Comparison of ENCODE assay signal across 16 cellular contexts in genomic region chr11:86589856-86590589, GRCh38.
DNase-seq lines count a peak whose midpoint lies in the region; ATAC-seq and TF ChIP-seq lines count a peak whose summit lies in the region.
"Had no signal": no experiment of that assay in that cellular context is flagged by ENCODE, and none has a peak within 500 bp of the region (broad histone marks: within the 10 kb centered on the region; RNA-seq: fewer than 3 reads in every experiment).

No MANE protein-coding gene starts in this region.

- TF ChIP-seq EP300 in esophagus muscularis mucosa (IDR thresholded peaks at IDR 0.05): no peak

- peak overlapping the region; percentile 13 for H3K27ac Mint-ChIP-seq in activated naive CD8-positive, alpha-beta T cell
- H3K27ac Mint-ChIP-seq in activated naive CD8-positive, alpha-beta T cell treated with anti-CD3 and anti-CD28 coated beads for 36 hours: no peak overlapping the region
- no peak overlapping the region for H3K27ac Mint-ChIP-seq in nephron progenitor cell

- no peak overlapping the region for H3K4me3 Mint-ChIP-seq in activated naive CD8-positive, alpha-beta T cell
- H3K4me3 Mint-ChIP-seq in activated naive CD8-positive, alpha-beta T cell treated with anti-CD3 and anti-CD28 coated beads for 36 hours: no peak overlapping the region
- no peak overlapping the region for H3K4me3 Mint-ChIP-seq in nephron progenitor cell

- H3K9me3 ChIP-seq in esophagus muscularis mucosa: no peaks in the 10 kb centered on the region
- no peaks in the 10 kb centered on the region for H3K9me3 ChIP-seq in gastrocnemius medialis
- H3K9me3 ChIP-seq in left ventricle myocardium inferior (replicated peaks): no peaks in the 10 kb centered on the region
- H3K9me3 ChIP-seq: Peyer's patch had no signal

- intact Hi-C loops in esophagus muscularis mucosa (cut with DNase I): no loop called here
- intact Hi-C loops in gastrocnemius medialis (cut with DNase I; ENCODE audit: low total_unique reads): no loop called here
- intact Hi-C loops in left ventricle myocardium inferior (cut with micrococcal nuclease): loop anchor here (10.0 kb wide), 1 partner anchor 115 kb away; no protein-coding TSS in a partner anchor

- in situ Hi-C loops in gastrocnemius medialis (cut with MboI; ENCODE audit: low sequenced_read_pairs in 4 of 4): no loop called here

- H3K36me3 ChIP-seq in esophagus muscularis mucosa (no peaks in the 10 kb centered on the region), gastrocnemius medialis (no peaks in the 10 kb centered on the region), left ventricle myocardium inferior (no peaks in the 10 kb centered on the region)
- H3K36me3 ChIP-seq: MG63, Peyer's patch had no signal

- no peak for DNase-seq in activated naive CD8-positive, alpha-beta T cell treated with anti-CD3 and anti-CD28 coated beads for 36 hours
- DNase-seq in OCI-M1 (lab: John Stamatoyannopoulos, UW) (peak; percentile 67), esophagus muscularis mucosa (ENCODE audit: extremely low spot score) (peak; percentile 81), gastrocnemius medialis (no peak), nephron progenitor cell (no peak), left ventricle myocardium inferior (no peak)
- DNase-seq: DMS 273 treated with DMSO at 0.1 percent for 48 hours, MG63, NCI-H1105, NCI-H1694 treated with DMSO at 0.1 percent for 48 hours, NCI-H345, NCI-H774, Peyer's patch, SHP77 had no signal

- H3K27ac ChIP-seq in esophagus muscularis mucosa (replicated peaks in 1 of 4): peak overlapping the region in 1 of 4 donors; percentile 20
- peak overlapping the region in 3 of 4 donors; percentile 36 to 72 (median 53) for H3K27ac ChIP-seq in gastrocnemius medialis
- H3K27ac ChIP-seq in left ventricle myocardium inferior (replicated peaks): no peak overlapping the region
- H3K27ac ChIP-seq: Peyer's patch had no signal

- 90% methylated on average over 7 of the region's 7 CpGs for WGBS in esophagus muscularis mucosa

- H3K27me3 Mint-ChIP-seq in activated naive CD8-positive, alpha-beta T cell: no peaks in the 10 kb centered on the region
- no peaks in the 10 kb centered on the region for H3K27me3 Mint-ChIP-seq in activated naive CD8-positive, alpha-beta T cell treated with anti-CD3 and anti-CD28 coated beads for 36 hours
- H3K27me3 Mint-ChIP-seq in nephron progenitor cell (ENCODE audit: low read depth, poor library complexity): no peaks in the 10 kb centered on the region

- no peaks in the 10 kb centered on the region for H3K9me3 Mint-ChIP-seq in activated naive CD8-positive, alpha-beta T cell (ENCODE audit: low read depth)
- peaks cover 15% of the 10 kb centered on the region for H3K9me3 Mint-ChIP-seq in activated naive CD8-positive, alpha-beta T cell treated with anti-CD3 and anti-CD28 coated beads for 36 hours
- no peaks in the 10 kb centered on the region for H3K9me3 Mint-ChIP-seq in nephron progenitor cell

- H3K27me3 ChIP-seq in esophagus muscularis mucosa: no peaks in the 10 kb centered on the region
- H3K27me3 ChIP-seq in gastrocnemius medialis: no peaks in the 10 kb centered on the region
- no peaks in the 10 kb centered on the region for H3K27me3 ChIP-seq in left ventricle myocardium inferior (ENCODE audit: low read depth)
- H3K27me3 ChIP-seq: MG63, Peyer's patch had no signal

- H3K4me3 ChIP-seq in esophagus muscularis mucosa: no peak overlapping the region
- no peak overlapping the region for H3K4me3 ChIP-seq in gastrocnemius medialis
- H3K4me3 ChIP-seq in left ventricle myocardium inferior: no peak overlapping the region
- H3K4me3 ChIP-seq: MG63, Peyer's patch had no signal

- ATAC-seq in gastrocnemius medialis (peak in 1 of 2 donors; percentile 75), HG02642 (IDR thresholded peaks at IDR 0.05; ENCODE audit: poor library complexity, unreplicated experiment) (no peak)

- TF ChIP-seq POLR2A in esophagus muscularis mucosa (IDR thresholded peaks at IDR 0.05; ENCODE audit: low read depth) (no peak), gastrocnemius medialis (IDR thresholded peaks at IDR 0.05) (no peak)

- H3K36me3 Mint-ChIP-seq in activated naive CD8-positive, alpha-beta T cell: no peaks in the 10 kb centered on the region
- H3K36me3 Mint-ChIP-seq in activated naive CD8-positive, alpha-beta T cell treated with anti-CD3 and anti-CD28 coated beads for 36 hours: peaks cover 24% of the 10 kb centered on the region
- no peaks in the 10 kb centered on the region for H3K36me3 Mint-ChIP-seq in nephron progenitor cell (ENCODE audit: low read depth)

- TF ChIP-seq CTCF in esophagus muscularis mucosa (IDR thresholded peaks at IDR 0.05) (no peak), gastrocnemius medialis (IDR thresholded peaks at IDR 0.05 in 4 of 5, conservative IDR thresholded peaks at IDR 0.05 in 1 of 5) (no peak), nephron progenitor cell (IDR thresholded peaks at IDR 0.05) (no peak), left ventricle myocardium inferior (IDR thresholded peaks at IDR 0.05; ENCODE audit: borderline replicate concordance) (no peak)

- H3K4me1 Mint-ChIP-seq in activated naive CD8-positive, alpha-beta T cell (ENCODE audit: low read depth): peaks cover 23% of the 10 kb centered on the region
- peaks cover 33% of the 10 kb centered on the region for H3K4me1 Mint-ChIP-seq in activated naive CD8-positive, alpha-beta T cell treated with anti-CD3 and anti-CD28 coated beads for 36 hours
- H3K4me1 Mint-ChIP-seq in nephron progenitor cell: peaks cover 27% of the 10 kb centered on the region

- H3K4me1 ChIP-seq in esophagus muscularis mucosa (peaks cover 23 to 49% (median 36%) of the 10 kb centered on the region in 4 donors), gastrocnemius medialis (peaks cover 42 to 51% of the 10 kb centered on the region in 2 donors), left ventricle myocardium inferior (peaks cover 38% of the 10 kb centered on the region)

Comparison
In these comparisons a context has a peak if more than half of its experiments do, and no peak if none do; other contexts are left out.
1. DNase-seq: peak in OCI-M1 (single experiment) and esophagus muscularis mucosa (single experiment); none in activated naive CD8-positive, alpha-beta T cell treated with anti-CD3 and anti-CD28 coated beads for 36 hours (single experiment), gastrocnemius medialis (0 of 2), nephron progenitor cell (single experiment) and left ventricle myocardium inferior (single experiment).